ENCODE assay signal across 1 cellular context in genomic region chr20:62972270-62973032, GRCh38.
TF ChIP-seq lines count a peak whose summit lies in the region.

No MANE protein-coding gene starts in this region.

TF ChIP-seq in HEK293, 187 proteins besides CTCF, POLR2A, EP300 and RAD21 (continued from another document):
- TF ChIP-seq ZNF449 (tag by site-specific recombination; IDR thresholded peaks at IDR 0.05) (no peak), ZNF174 (tag by site-specific recombination; IDR thresholded peaks at IDR 0.05) (no peak), ZFP3 (tag by site-specific recombination; IDR thresholded peaks at IDR 0.05; ENCODE audit: low read depth) (no peak), ZFP41 (tag by site-specific recombination; IDR thresholded peaks at IDR 0.05; ENCODE audit: borderline replicate concordance) (no peak), ZNF624 (tag by site-specific recombination; IDR thresholded peaks at IDR 0.05) (no peak), ZSCAN23 (tag by site-specific recombination; IDR thresholded peaks at IDR 0.05) (no peak), RBAK (tag by site-specific recombination; IDR thresholded peaks at IDR 0.05) (no peak), ZNF114 (tag by site-specific recombination; IDR thresholded peaks at IDR 0.05) (no peak), ZEB2 (tag by site-specific recombination; IDR thresholded peaks at IDR 0.05) (0 out of 2 replicates have a peak, but pooled peaks have one; percentile 33), ZNF311 (tag by site-specific recombination; IDR thresholded peaks at IDR 0.05; ENCODE audit: borderline replicate concordance) (no peak), ZXDB (tag by site-specific recombination; IDR thresholded peaks at IDR 0.05) (0 out of 2 replicates have a peak, but pooled peaks have one; percentile 26), ZNF514 (tag by site-specific recombination; IDR thresholded peaks at IDR 0.05) (no peak), MZF1 (tag by site-specific recombination; IDR thresholded peaks at IDR 0.05; ENCODE audit: borderline replicate concordance) (no peak), KLF7 (tag by site-specific recombination; IDR thresholded peaks at IDR 0.05; ENCODE audit: borderline replicate concordance) (no peak), ZNF670 (tag by site-specific recombination; IDR thresholded peaks at IDR 0.05; ENCODE audit: low read depth) (no peak), KLF16 (tag by site-specific recombination; IDR thresholded peaks at IDR 0.05) (peak; percentile 72; the same call in 1 of the 2 replicates), WT1 (tag by site-specific recombination; IDR thresholded peaks at IDR 0.05) (no peak), ZNF175 (tag by site-specific recombination; IDR thresholded peaks at IDR 0.05) (no peak), SCRT1 (tag by site-specific recombination; IDR thresholded peaks at IDR 0.05; ENCODE audit: borderline replicate concordance) (no peak), ZNF239 (tag by site-specific recombination; IDR thresholded peaks at IDR 0.05) (no peak), ZNF266 (tag by site-specific recombination; IDR thresholded peaks at IDR 0.05; ENCODE audit: low read depth) (no peak), BCL11B (tag by site-specific recombination; IDR thresholded peaks at IDR 0.05; ENCODE audit: low read depth) (no peak), ZNF660 (tag by site-specific recombination; IDR thresholded peaks at IDR 0.05) (no peak), ZNF692 (tag by site-specific recombination; IDR thresholded peaks at IDR 0.05) (0 out of 2 replicates have a peak, but pooled peaks have one; percentile 17), ZNF362 (tag by site-specific recombination; IDR thresholded peaks at IDR 0.05) (no peak), ELK4 (IDR thresholded peaks at IDR 0.05; ENCODE audit: borderline replicate concordance, low read depth, low read length) (no peak), OVOL3 (tag by site-specific recombination; IDR thresholded peaks at IDR 0.05) (no peak), ZNF513 (tag by site-specific recombination; IDR thresholded peaks at IDR 0.05) (no peak), ZNF768 (tag by site-specific recombination; IDR thresholded peaks at IDR 0.05) (no peak), ZBTB1 (tag by site-specific recombination; IDR thresholded peaks at IDR 0.05) (no peak), ZNF280C (tag by site-specific recombination; IDR thresholded peaks at IDR 0.05) (no peak), REST (tag by site-specific recombination; IDR thresholded peaks at IDR 0.05) (no peak), ZBTB8A (tag by site-specific recombination; IDR thresholded peaks at IDR 0.05) (no peak)
